10 cellular contexts compared by ENCODE assay signal in the genomic region with DNA sequence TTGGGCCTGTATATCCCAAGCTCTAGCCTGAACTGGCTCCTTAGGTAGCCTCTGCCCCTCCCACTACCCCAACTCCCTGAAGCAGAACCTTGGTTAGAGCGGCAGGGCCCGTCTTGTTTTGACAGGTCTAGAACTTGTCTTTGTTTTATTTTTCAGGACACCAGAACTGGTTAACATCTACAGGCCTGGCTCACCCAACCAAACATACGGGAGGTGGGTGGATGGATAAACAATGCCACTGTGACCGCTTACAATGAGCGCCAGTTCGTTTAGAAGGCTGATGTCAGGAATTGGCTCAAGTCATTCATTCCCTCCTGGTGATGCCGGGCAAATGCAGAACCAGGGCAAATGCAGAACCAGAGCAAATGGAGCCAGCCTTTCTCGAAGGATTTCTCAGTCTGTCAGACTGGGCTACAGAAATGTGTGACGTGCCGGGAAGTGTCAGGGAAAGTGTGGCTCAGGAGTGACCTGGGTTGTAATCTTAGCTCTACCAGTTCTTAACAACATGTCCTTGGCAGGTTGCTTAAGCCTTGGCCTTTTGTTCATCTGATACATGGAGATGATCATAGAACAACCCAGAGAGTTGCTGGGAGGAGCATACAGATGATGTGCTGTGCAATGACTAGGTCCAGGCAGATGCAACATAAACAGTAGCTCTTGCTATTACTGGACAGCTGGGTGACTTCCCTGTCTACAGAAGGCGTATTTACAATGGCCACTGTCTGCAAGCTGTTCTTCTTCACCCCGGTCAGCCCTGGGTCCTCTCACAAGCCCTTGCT. TPM values are rescaled to one million over a fixed set of nuclear protein-coding genes. Genes with fewer than 3 reads are reported as not detected.
DNase-seq lines count a peak whose midpoint lies in the region; ATAC-seq and TF ChIP-seq lines count a peak whose summit lies in the region.
"Had no signal": no experiment of that assay in that cellular context is flagged by ENCODE, and none has a peak within 500 bp of the region (broad histone marks: within the 10 kb centered on the region; RNA-seq: fewer than 3 reads in every experiment).

No MANE protein-coding gene starts in this region.

- H3K4me2 ChIP-seq in mammary epithelial cell (ENCODE audit: insufficient read depth, low read depth, low read length): no peak overlapping the region
- H3K4me2 ChIP-seq: A549 had no signal

- WGBS in mammary epithelial cell (ENCODE audit: low coverage, missing lambda C conversion rate): 22% methylated on average over 10 of the region's 12 CpGs
- 44% methylated on average over 12 of the region's 12 CpGs for WGBS in suprapubic skin

- H3K4me1 Mint-ChIP-seq in T-helper 1 cell treated with Interleukin-12 subunit alpha and Interleukin-12 subunit beta and Interleukin-4 antibody, amounts not matched to agents 30 μg/mL and 1 μg/mL, for 36 hours (ENCODE audit: low read depth): peaks cover 66% of the 10 kb centered on the region
- peaks cover 24 to 30% of the 10 kb centered on the region in 2 donors for H3K4me1 Mint-ChIP-seq in effector memory CD8-positive, alpha-beta T cell (ENCODE audit: low read depth in 2 of 2)

- H3K36me3 ChIP-seq in mammary epithelial cell (ENCODE audit: insufficient read depth, low read length) (no peaks in the 10 kb centered on the region), lower lobe of right lung (no peaks in the 10 kb centered on the region), suprapubic skin (no peaks in the 10 kb centered on the region)

- no peak for TF ChIP-seq CTCF in mammary epithelial cell (conservative IDR thresholded peaks at IDR 0.05 in 1 of 2, IDR thresholded peaks at IDR 0.05 in 1 of 2; ENCODE audit: extremely low read depth in 1 of 2, insufficient read depth in 1 of 2, low read depth in 1 of 2, low read length in 2 of 2)
- no peak for TF ChIP-seq CTCF in lower lobe of right lung (IDR thresholded peaks at IDR 0.05)
- no peak for TF ChIP-seq CTCF in suprapubic skin (IDR thresholded peaks at IDR 0.05)

- TF ChIP-seq EP300 in suprapubic skin (IDR thresholded peaks at IDR 0.05): peak; percentile 90

- no peaks in the 10 kb centered on the region for H3K36me3 Mint-ChIP-seq in T-helper 1 cell treated with Interleukin-12 subunit alpha and Interleukin-12 subunit beta and Interleukin-4 antibody, amounts not matched to agents 30 μg/mL and 1 μg/mL, for 36 hours (ENCODE audit: low read depth)
- no peaks in the 10 kb centered on the region for H3K36me3 Mint-ChIP-seq in effector memory CD8-positive, alpha-beta T cell (ENCODE audit: insufficient read depth)

- peak overlapping the region; percentile 46 for H2AFZ ChIP-seq in mammary epithelial cell (ENCODE audit: low read depth, low read length)

- no peaks in the 10 kb centered on the region for H4K20me1 ChIP-seq in mammary epithelial cell (ENCODE audit: insufficient read depth, low read length)

- H3K4me1 ChIP-seq in mammary epithelial cell (ENCODE audit: insufficient read depth, low read length) (peaks cover 40% of the 10 kb centered on the region), lower lobe of right lung (peaks cover 81% of the 10 kb centered on the region), suprapubic skin (peaks cover 81% of the 10 kb centered on the region)

- intact Hi-C loops in mammary epithelial cell (cut with micrococcal nuclease) (loop anchor here (5.0 kb wide), 2 partner anchors 168 to 428 kb away; no protein-coding TSS in a partner anchor), lower lobe of right lung (cut with DNase I) (loop anchor here (5.0 kb wide), 1 partner anchor 63 kb away; no protein-coding TSS in a partner anchor)

- CTCF ChIA-PET in mammary epithelial cell (lab: Charles Lee; ENCODE audit: low non-redundant PET): interaction anchor here (0.6 to 0.7 kb wide), 3 partner anchors 9 to 1813 kb away, joined by 4 to 6 read pairs (median 5); no protein-coding TSS in a partner anchor

- H3K9ac ChIP-seq in mammary epithelial cell (ENCODE audit: insufficient read depth, low read length): no peak overlapping the region

- H3K9me3 ChIP-seq in mammary epithelial cell (replicated peaks; ENCODE audit: insufficient read depth, low read length) (no peaks in the 10 kb centered on the region), lower lobe of right lung (no peaks in the 10 kb centered on the region), suprapubic skin (no peaks in the 10 kb centered on the region)
- H3K9me3 ChIP-seq: A549 had no signal

- H3K27me3 ChIP-seq in mammary epithelial cell (ENCODE audit: insufficient read depth, low read length): no peaks in the 10 kb centered on the region
- no peaks in the 10 kb centered on the region for H3K27me3 ChIP-seq in lower lobe of right lung (ENCODE audit: low read depth)
- no peaks in the 10 kb centered on the region for H3K27me3 ChIP-seq in suprapubic skin

- H3K4me3 Mint-ChIP-seq in T-helper 1 cell treated with Interleukin-12 subunit alpha and Interleukin-12 subunit beta and Interleukin-4 antibody, amounts not matched to agents 30 μg/mL and 1 μg/mL, for 36 hours: peak overlapping the region; percentile 72
- H3K4me3 Mint-ChIP-seq in effector memory CD8-positive, alpha-beta T cell: no peak overlapping the region

- dilution Hi-C loops in mammary epithelial cell (cut with HindIII; ENCODE audit: low sequenced_read_pairs): no loop called here

- H3K9me3 Mint-ChIP-seq in T-helper 1 cell treated with Interleukin-12 subunit alpha and Interleukin-12 subunit beta and Interleukin-4 antibody, amounts not matched to agents 30 μg/mL and 1 μg/mL, for 36 hours: no peaks in the 10 kb centered on the region
- no peaks in the 10 kb centered on the region for H3K9me3 Mint-ChIP-seq in effector memory CD8-positive, alpha-beta T cell

- no peaks in the 10 kb centered on the region for H3K27me3 Mint-ChIP-seq in T-helper 1 cell treated with Interleukin-12 subunit alpha and Interleukin-12 subunit beta and Interleukin-4 antibody, amounts not matched to agents 30 μg/mL and 1 μg/mL, for 36 hours (ENCODE audit: low read depth)
- H3K27me3 Mint-ChIP-seq in effector memory CD8-positive, alpha-beta T cell: no peaks in the 10 kb centered on the region

- TF ChIP-seq POLR2A in suprapubic skin (IDR thresholded peaks at IDR 0.05): no peak

- no TSS peak for BruUV-seq in mammary epithelial cell (replicated peaks; lab: Mats Ljungman, UMichigan)

- H3K27ac ChIP-seq in mammary epithelial cell (ENCODE audit: insufficient read depth, low read depth, low read length): peak overlapping the region; percentile 16
- peak overlapping the region; percentile 72 for H3K27ac ChIP-seq in lower lobe of right lung
- H3K27ac ChIP-seq in suprapubic skin: peak overlapping the region; percentile 86

- H3K27ac Mint-ChIP-seq in T-helper 1 cell treated with Interleukin-12 subunit alpha and Interleukin-12 subunit beta and Interleukin-4 antibody, amounts not matched to agents 30 μg/mL and 1 μg/mL, for 36 hours: peak overlapping the region; percentile 73
- H3K27ac Mint-ChIP-seq in effector memory CD8-positive, alpha-beta T cell: peak overlapping the region in 1 of 2 donors; percentile 13

- no peaks in the 10 kb centered on the region for H3K79me2 ChIP-seq in mammary epithelial cell (ENCODE audit: insufficient read depth, low read length)

- DNase-seq in T-helper 1 cell (no peak), mammary epithelial cell (peak; percentile 88), lower lobe of right lung (no peak), suprapubic skin (ENCODE audit: low spot score in 2 of 2) (no peak), NCI-H187 (lab: John Stamatoyannopoulos, UW) (no peak), amniotic stem cell (lab: John Stamatoyannopoulos, UW) (no peak)
- no peak for DNase-seq in effector memory CD8-positive, alpha-beta T cell
- DNase-seq: NCI-H1048 had no signal

- ATAC-seq in lower lobe of right lung: peak in 1 of 2 donors; percentile 9
- no peak for ATAC-seq in effector memory CD8-positive, alpha-beta T cell (replicated peaks)
- ATAC-seq: A549 had no signal

- in situ Hi-C loops in mammary epithelial cell (cut with MboI; ENCODE audit: low sequenced_read_pairs in 2 of 2): loop anchor here (5.0 to 10.0 kb wide), 4 partner anchors 63 to 430 kb away; no protein-coding TSS in a partner anchor

- no peak overlapping the region for H3K4me3 ChIP-seq in mammary epithelial cell (replicated peaks in 1 of 3; ENCODE audit: insufficient read depth in 1 of 3, low read depth in 2 of 3, low read length in 3 of 3)
- H3K4me3 ChIP-seq in lower lobe of right lung: no peak overlapping the region
- no peak overlapping the region for H3K4me3 ChIP-seq in suprapubic skin
- H3K4me3 ChIP-seq: A549 had no signal

RNA-seq across cellular contexts. Expression of gene BTG2, which starts 30.5 kb away (rescaled TPM):
- total RNA-seq in mammary epithelial cell (100 to 1,000 TPM in 1 of 2 donors, 10 to 100 TPM in 1; 74.8 to 107 TPM), lower lobe of right lung (96.7 TPM), suprapubic skin (100 to 1,000 TPM; 160 to 319 (median 193) TPM)
- polyA plus RNA-seq in mammary epithelial cell: 47.2 TPM
- polyA minus RNA-seq in mammary epithelial cell: 57.2 TPM

RNA-seq across cellular contexts. Expression of gene CHIT1, which starts 45.3 kb away (rescaled TPM):
- total RNA-seq in mammary epithelial cell (under 1 TPM in 1 of 2 donors, not detected in 1; under 0.01 TPM), lower lobe of right lung (225 TPM), suprapubic skin (under 1 TPM in 3 of 4 donors, not detected in 1; 0.23 to 0.68 (median 0.32) TPM)
- not detected for polyA plus RNA-seq in mammary epithelial cell
- polyA minus RNA-seq in mammary epithelial cell: not detected
- polyA plus RNA-seq: A549 had no signal

Comparison
In these comparisons a context has a peak if more than half of its experiments do, and no peak if none do; other contexts are left out.
1. H3K27ac ChIP-seq: peak in every context shown above with its lines; median percentile 86 in suprapubic skin; 72 in lower lobe of right lung; 16 in mammary epithelial cell.
2. RNA of gene CHIT1, which starts 45.3 kb away (total RNA-seq): 225 TPM in lower lobe of right lung (single experiment); 0.23 to 0.68 TPM in suprapubic skin and under 0.01 TPM in mammary epithelial cell; every median in the first group is over 100 times any median in the second.